In genomic region chr13:101415358-101416174, GRCh38 we compare ENCODE assay signal across 9 cellular contexts. TPM values are rescaled to one million over a fixed set of nuclear protein-coding genes. Genes with fewer than 3 reads are reported as not detected.
DNase-seq lines count a peak whose midpoint lies in the region; ATAC-seq and TF ChIP-seq lines count a peak whose summit lies in the region.
"Had no signal": no experiment of that assay in that cellular context is flagged by ENCODE, and none has a peak within 500 bp of the region (broad histone marks: within the 10 kb centered on the region; RNA-seq: fewer than 3 reads in every experiment).

No MANE protein-coding gene starts in this region.

- H3K27me3 Mint-ChIP-seq in activated CD8-positive, alpha-beta T cell treated with anti-CD3 and anti-CD28 coated beads, Interleukin-2, amount 10 ng/mL, durations not matched to agents 7 days and 5 days (ENCODE audit: low read depth) = peaks cover 31% of the 10 kb centered on the region
- peaks cover 35% of the 10 kb centered on the region for H3K27me3 Mint-ChIP-seq in activated CD8-positive, alpha-beta T cell treated with anti-CD3 and anti-CD28 coated beads for 36 hours
- H3K27me3 Mint-ChIP-seq in type B pancreatic cell = peaks cover 54% of the 10 kb centered on the region

- H3K27me3 ChIP-seq in layer of hippocampus (ENCODE audit: control insufficient read depth, insufficient read depth, low read length) = no peaks in the 10 kb centered on the region
- H3K27me3 ChIP-seq: BLaER1 treated with 17β-estradiol and CSF1 and Interleukin-3, amounts not matched to agents 10 nM and 100 nM had no signal

- no peaks in the 10 kb centered on the region for H3K9me3 Mint-ChIP-seq in activated CD8-positive, alpha-beta T cell treated with anti-CD3 and anti-CD28 coated beads, Interleukin-2, amount 10 ng/mL, durations not matched to agents 7 days and 5 days (ENCODE audit: insufficient read depth)
- H3K9me3 Mint-ChIP-seq in activated CD8-positive, alpha-beta T cell treated with anti-CD3 and anti-CD28 coated beads for 36 hours = no peaks in the 10 kb centered on the region
- H3K9me3 Mint-ChIP-seq in type B pancreatic cell = no peaks in the 10 kb centered on the region

- DNase-seq in activated CD8-positive, alpha-beta T cell treated with anti-CD3 and anti-CD28 coated beads, Interleukin-2, amount 10 ng/mL, durations not matched to agents 7 days and 5 days = no peak
- DNase-seq in activated CD8-positive, alpha-beta T cell treated with anti-CD3 and anti-CD28 coated beads for 36 hours = no peak
- DNase-seq in astrocyte of the hippocampus (ENCODE audit: low read depth, low spot score) = peak; percentile 39
- no peak for DNase-seq in type B pancreatic cell (ENCODE audit: extremely low spot score, unreplicated experiment)
- no peak for DNase-seq in RWPE1 (ENCODE audit: low spot score)
- no peak for DNase-seq in T1000 (lab: John Stamatoyannopoulos, UW)

- intact Hi-C loops in activated CD8-positive, alpha-beta T cell treated with anti-CD3 and anti-CD28 coated beads for 36 hours (cut with micrococcal nuclease) = no loop called here

- no peak overlapping the region for H3K4me3 Mint-ChIP-seq in activated CD8-positive, alpha-beta T cell treated with anti-CD3 and anti-CD28 coated beads, Interleukin-2, amount 10 ng/mL, durations not matched to agents 7 days and 5 days
- H3K4me3 Mint-ChIP-seq in activated CD8-positive, alpha-beta T cell treated with anti-CD3 and anti-CD28 coated beads for 36 hours = no peak overlapping the region
- H3K4me3 Mint-ChIP-seq in type B pancreatic cell = peak overlapping the region; percentile 80

- H3K4me1 Mint-ChIP-seq in activated CD8-positive, alpha-beta T cell treated with anti-CD3 and anti-CD28 coated beads, Interleukin-2, amount 10 ng/mL, durations not matched to agents 7 days and 5 days (ENCODE audit: low read depth) = no peaks in the 10 kb centered on the region
- H3K4me1 Mint-ChIP-seq in activated CD8-positive, alpha-beta T cell treated with anti-CD3 and anti-CD28 coated beads for 36 hours (ENCODE audit: low read depth) = no peaks in the 10 kb centered on the region
- H3K4me1 Mint-ChIP-seq in type B pancreatic cell (ENCODE audit: unreplicated experiment) = no peaks in the 10 kb centered on the region

- POLR2A ChIA-PET in activated CD8-positive, alpha-beta T cell treated with anti-CD3 and anti-CD28 coated beads, Interleukin-2, amount 10 ng/mL, durations not matched to agents 7 days and 5 days (lab: Charles Lee) = no interaction called here
- POLR2A ChIA-PET in activated CD8-positive, alpha-beta T cell treated with anti-CD3 and anti-CD28 coated beads for 36 hours (lab: Charles Lee) = no interaction called here
- POLR2A ChIA-PET in RWPE1 (lab: Yijun Ruan, JAX; ENCODE audit: low non-redundant PET) = no interaction called here

- H3K27ac Mint-ChIP-seq in activated CD8-positive, alpha-beta T cell treated with anti-CD3 and anti-CD28 coated beads, Interleukin-2, amount 10 ng/mL, durations not matched to agents 7 days and 5 days = no peak overlapping the region
- H3K27ac Mint-ChIP-seq in activated CD8-positive, alpha-beta T cell treated with anti-CD3 and anti-CD28 coated beads for 36 hours = no peak overlapping the region
- H3K27ac Mint-ChIP-seq in type B pancreatic cell = no peak overlapping the region

- no peaks in the 10 kb centered on the region for H3K36me3 Mint-ChIP-seq in activated CD8-positive, alpha-beta T cell treated with anti-CD3 and anti-CD28 coated beads, Interleukin-2, amount 10 ng/mL, durations not matched to agents 7 days and 5 days (ENCODE audit: low read depth)
- no peaks in the 10 kb centered on the region for H3K36me3 Mint-ChIP-seq in activated CD8-positive, alpha-beta T cell treated with anti-CD3 and anti-CD28 coated beads for 36 hours (ENCODE audit: low read depth)
- no peaks in the 10 kb centered on the region for H3K36me3 Mint-ChIP-seq in type B pancreatic cell

- TF ChIP-seq CTCF in activated CD8-positive, alpha-beta T cell treated with anti-CD3 and anti-CD28 coated beads for 36 hours (IDR thresholded peaks at IDR 0.05) = no peak
- TF ChIP-seq CTCF in type B pancreatic cell (conservative IDR thresholded peaks at IDR 0.05) (no peak), RWPE1 (conservative IDR thresholded peaks at IDR 0.05; ENCODE audit: low read depth) (no peak)

- CTCF ChIA-PET in activated CD8-positive, alpha-beta T cell treated with anti-CD3 and anti-CD28 coated beads, Interleukin-2, amount 10 ng/mL, durations not matched to agents 7 days and 5 days (lab: Charles Lee) = no interaction called here
- CTCF ChIA-PET in activated CD8-positive, alpha-beta T cell treated with anti-CD3 and anti-CD28 coated beads for 36 hours (lab: Charles Lee) = no interaction called here
- CTCF ChIA-PET in RWPE1 (lab: Yijun Ruan, JAX) = interaction anchor here (0.6 kb wide), 1 partner anchor 1260 kb away, joined by 5 read pairs; no protein-coding TSS in a partner anchor

- peak overlapping the region; percentile 82 for H3K27ac ChIP-seq in layer of hippocampus (ENCODE audit: low read depth, low read length)
- no peak overlapping the region for H3K27ac ChIP-seq in RWPE1
- H3K27ac ChIP-seq: BLaER1 treated with 17β-estradiol and CSF1 and Interleukin-3, amounts not matched to agents 10 nM and 100 nM had no signal

- peak; percentile 19 for ATAC-seq in activated CD8-positive, alpha-beta T cell treated with anti-CD3 and anti-CD28 coated beads, Interleukin-2, amount 10 ng/mL, durations not matched to agents 7 days and 5 days
- no peak for ATAC-seq in activated CD8-positive, alpha-beta T cell treated with anti-CD3 and anti-CD28 coated beads for 36 hours
- ATAC-seq in GM21619 (IDR thresholded peaks at IDR 0.05; ENCODE audit: unreplicated experiment) = no peak

RNA-seq across cellular contexts. Expression of gene NALCN, which starts 0.7 kb away (rescaled TPM):
- not detected for total RNA-seq in activated CD8-positive, alpha-beta T cell treated with anti-CD3 and anti-CD28 coated beads, Interleukin-2, amount 10 ng/mL, durations not matched to agents 7 days and 5 days
- total RNA-seq in activated CD8-positive, alpha-beta T cell treated with anti-CD3 and anti-CD28 coated beads for 36 hours = not detected
- 0.70 and 1.8 TPM in 2 replicates for total RNA-seq in type B pancreatic cell (ENCODE audit: low replicate concordance)

RNA-seq across cellular contexts. Expression of gene ITGBL1, which starts 36.9 kb away (rescaled TPM):
- total RNA-seq in activated CD8-positive, alpha-beta T cell treated with anti-CD3 and anti-CD28 coated beads, Interleukin-2, amount 10 ng/mL, durations not matched to agents 7 days and 5 days = not detected
- total RNA-seq in activated CD8-positive, alpha-beta T cell treated with anti-CD3 and anti-CD28 coated beads for 36 hours = not detected
- total RNA-seq in type B pancreatic cell (ENCODE audit: low replicate concordance) = 0.14 TPM in 2 replicates
